2 cellular contexts compared by ENCODE assay signal in the genomic region with DNA sequence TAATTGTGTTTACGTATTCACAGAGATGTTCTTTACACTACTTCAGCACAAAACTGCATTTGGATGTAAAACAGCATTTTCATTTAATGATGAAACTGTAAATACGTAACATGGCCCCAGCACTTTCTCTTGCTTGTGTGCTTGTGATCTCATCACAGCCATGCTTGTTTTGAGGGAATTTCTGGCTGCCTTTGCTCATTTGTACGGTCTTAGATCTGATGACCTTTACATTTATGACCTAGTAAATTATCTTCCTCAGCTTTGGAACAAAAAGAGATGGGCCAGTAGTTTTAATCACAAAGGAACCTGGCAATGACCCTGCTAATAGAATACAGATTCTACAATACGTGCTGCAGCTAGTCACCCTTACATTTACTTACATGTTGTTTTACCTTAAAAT.
TF ChIP-seq lines count a peak whose summit lies in the region.

No MANE protein-coding gene starts in this region.

TF ChIP-seq in HEK293, 187 proteins besides CTCF, POLR2A, EP300 and RAD21:
- TF ChIP-seq ZXDB (tag by site-specific recombination; IDR thresholded peaks at IDR 0.05) (no peak), PRDM6 (tag by site-specific recombination; IDR thresholded peaks at IDR 0.05) (0 out of 2 replicates have a peak, but pooled peaks have one; percentile 15), SETDB1 (IDR thresholded peaks at IDR 0.05; ENCODE audit: insufficient read length, low read length) (no peak)

TF ChIP-seq in HepG2, 621 proteins besides CTCF, POLR2A, EP300 and RAD21:
- TF ChIP-seq ZFP36L2 (CRISPR knock-in tag; IDR thresholded peaks at IDR 0.05) (no peak), POGZ (CRISPR knock-in tag; IDR thresholded peaks at IDR 0.05) (0 out of 2 replicates have a peak, but pooled peaks have one; percentile 21), ELF3 (CRISPR knock-in tag; IDR thresholded peaks at IDR 0.05) (no peak), MAFF (IDR thresholded peaks at IDR 0.05; ENCODE audit: low read depth, low read length) (no peak), ZBTB38 (CRISPR knock-in tag; IDR thresholded peaks at IDR 0.05) (peak; percentile 54; the same call in 1 of the 2 replicates), DBP (CRISPR knock-in tag; IDR thresholded peaks at IDR 0.05; ENCODE audit: not compliant biosample characterization) (no peak), FOXO4 (CRISPR knock-in tag; conservative IDR thresholded peaks at IDR 0.05) (no peak), ELF4 (CRISPR knock-in tag; IDR thresholded peaks at IDR 0.05; ENCODE audit: borderline replicate concordance) (no peak)
- TF ChIP-seq, protein P1, sequence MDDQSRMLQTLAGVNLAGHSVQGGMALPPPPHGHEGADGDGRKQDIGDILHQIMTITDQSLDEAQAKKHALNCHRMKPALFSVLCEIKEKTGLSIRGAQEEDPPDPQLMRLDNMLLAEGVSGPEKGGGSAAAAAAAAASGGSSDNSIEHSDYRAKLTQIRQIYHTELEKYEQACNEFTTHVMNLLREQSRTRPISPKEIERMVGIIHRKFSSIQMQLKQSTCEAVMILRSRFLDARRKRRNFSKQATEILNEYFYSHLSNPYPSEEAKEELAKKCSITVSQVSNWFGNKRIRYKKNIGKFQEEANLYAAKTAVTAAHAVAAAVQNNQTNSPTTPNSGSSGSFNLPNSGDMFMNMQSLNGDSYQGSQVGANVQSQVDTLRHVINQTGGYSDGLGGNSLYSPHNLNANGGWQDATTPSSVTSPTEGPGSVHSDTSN (CRISPR knock-in tag; IDR thresholded peaks at IDR 0.05; ENCODE audit: borderline replicate concordance): no peak
- TF ChIP-seq, protein P2, sequence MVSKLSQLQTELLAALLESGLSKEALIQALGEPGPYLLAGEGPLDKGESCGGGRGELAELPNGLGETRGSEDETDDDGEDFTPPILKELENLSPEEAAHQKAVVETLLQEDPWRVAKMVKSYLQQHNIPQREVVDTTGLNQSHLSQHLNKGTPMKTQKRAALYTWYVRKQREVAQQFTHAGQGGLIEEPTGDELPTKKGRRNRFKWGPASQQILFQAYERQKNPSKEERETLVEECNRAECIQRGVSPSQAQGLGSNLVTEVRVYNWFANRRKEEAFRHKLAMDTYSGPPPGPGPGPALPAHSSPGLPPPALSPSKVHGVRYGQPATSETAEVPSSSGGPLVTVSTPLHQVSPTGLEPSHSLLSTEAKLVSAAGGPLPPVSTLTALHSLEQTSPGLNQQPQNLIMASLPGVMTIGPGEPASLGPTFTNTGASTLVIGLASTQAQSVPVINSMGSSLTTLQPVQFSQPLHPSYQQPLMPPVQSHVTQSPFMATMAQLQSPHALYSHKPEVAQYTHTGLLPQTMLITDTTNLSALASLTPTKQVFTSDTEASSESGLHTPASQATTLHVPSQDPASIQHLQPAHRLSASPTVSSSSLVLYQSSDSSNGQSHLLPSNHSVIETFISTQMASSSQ (IDR thresholded peaks at IDR 0.05; ENCODE audit: low read depth): no peak
- TF ChIP-seq, protein P2 (CRISPR knock-in tag; IDR thresholded peaks at IDR 0.05; ENCODE audit: borderline replicate concordance): 0 out of 2 replicates have a peak, but pooled peaks have one; percentile 29
- TF ChIP-seq, protein P3, sequence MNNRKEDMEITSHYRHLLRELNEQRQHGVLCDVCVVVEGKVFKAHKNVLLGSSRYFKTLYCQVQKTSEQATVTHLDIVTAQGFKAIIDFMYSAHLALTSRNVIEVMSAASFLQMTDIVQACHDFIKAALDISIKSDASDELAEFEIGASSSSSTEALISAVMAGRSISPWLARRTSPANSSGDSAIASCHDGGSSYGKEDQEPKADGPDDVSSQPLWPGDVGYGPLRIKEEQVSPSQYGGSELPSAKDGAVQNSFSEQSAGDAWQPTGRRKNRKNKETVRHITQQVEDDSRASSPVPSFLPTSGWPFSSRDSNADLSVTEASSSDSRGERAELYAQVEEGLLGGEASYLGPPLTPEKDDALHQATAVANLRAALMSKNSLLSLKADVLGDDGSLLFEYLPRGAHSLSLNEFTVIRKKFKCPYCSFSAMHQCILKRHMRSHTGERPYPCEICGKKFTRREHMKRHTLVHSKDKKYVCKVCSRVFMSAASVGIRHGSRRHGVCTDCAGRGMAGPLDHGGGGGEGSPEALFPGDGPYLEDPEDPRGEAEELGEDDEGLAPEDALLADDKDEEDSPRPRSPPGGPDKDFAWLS (CRISPR knock-in tag; IDR thresholded peaks at IDR 0.05; ENCODE audit: borderline replicate concordance): no peak
TF ChIP-seq in HepG2: peak in this region for 3.
